ENCODE assay signal across 17 cellular contexts in the genomic region with DNA sequence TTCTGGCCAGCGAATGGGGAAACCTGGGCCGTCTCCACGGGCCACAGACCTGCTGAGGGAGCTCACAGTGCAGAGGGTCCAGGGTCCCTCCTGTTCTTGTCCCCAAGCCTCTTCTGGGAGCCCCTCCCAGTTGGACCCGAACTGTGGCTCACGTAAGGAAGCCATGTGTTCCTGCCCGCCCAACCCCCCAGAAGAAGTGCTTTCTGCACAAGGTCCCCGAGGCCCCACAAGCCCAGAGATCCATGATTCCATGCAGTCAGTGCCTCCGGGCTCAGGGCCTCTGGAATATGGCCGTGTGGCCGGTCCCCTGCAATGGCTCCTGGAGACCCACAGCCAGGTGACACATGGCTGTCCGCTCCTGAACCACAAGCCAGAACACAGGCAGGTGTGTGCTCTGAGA.
DNase-seq lines count a peak whose midpoint lies in the region; TF ChIP-seq lines count a peak whose summit lies in the region.
"Had no signal": no experiment of that assay in that cellular context is flagged by ENCODE, and none has a peak within 500 bp of the region (broad histone marks: within the 10 kb centered on the region; RNA-seq: fewer than 3 reads in every experiment).

No MANE protein-coding gene starts in this region.

- peaks cover 22 to 50% (median 30%) of the 10 kb centered on the region in 10 experiments for H3K4me1 ChIP-seq in BLaER1 treated with 17β-estradiol and CSF1 and Interleukin-3, amounts not matched to agents 10 nM and 100 nM
- H3K4me1 ChIP-seq in neural progenitor cell = peaks cover 12% of the 10 kb centered on the region
- H3K4me1 ChIP-seq in mesendoderm (ENCODE audit: control insufficient read depth, low read depth, low read length) = peaks cover 2% of the 10 kb centered on the region
- peaks cover 47% of the 10 kb centered on the region for H3K4me1 ChIP-seq in SJCRH30
- H3K4me1 ChIP-seq: BE2C had no signal

- H2BK120ac ChIP-seq in mesendoderm (ENCODE audit: low read depth, low read length) = no peak overlapping the region

- H3K23ac ChIP-seq in mesendoderm (ENCODE audit: low read length) = no peak overlapping the region

- no peak overlapping the region for H4K5ac ChIP-seq in mesendoderm (ENCODE audit: low read length)

- DNase-seq in islet precursor cell (peak; percentile 38), neural progenitor cell (ENCODE audit: low spot score) (no peak), mesendoderm (no peak), SJCRH30 (no peak)
- DNase-seq in stimulated activated CD4-positive, alpha-beta T cell treated with anti-CD3 and anti-CD28 coated beads, Interleukin-4, amount 100 ng/mL, for 1 hour = no peak
- DNase-seq: ACHN; BE2C; Calu3; CD8-positive, alpha-beta T cell; DMS79 treated with DMSO at 0.1 percent for 48 hours; GF-D8; GOT3; H7; HFFc6 had no signal

- no peak overlapping the region for H4K8ac ChIP-seq in mesendoderm (ENCODE audit: low read depth, low read length)

- no peak overlapping the region for H3K27ac ChIP-seq in BLaER1 treated with 17β-estradiol and CSF1 and Interleukin-3, amounts not matched to agents 10 nM and 100 nM
- H3K27ac ChIP-seq in neural progenitor cell (no peak overlapping the region), mesendoderm (ENCODE audit: low read depth, low read length) (no peak overlapping the region), SJCRH30 (no peak overlapping the region)
- H3K27ac ChIP-seq: HL-60 had no signal

- peaks cover 0 to 10% (median 0%) of the 10 kb centered on the region in 11 experiments; a peak in 2 of 22 replicates for H4K20me1 ChIP-seq in BLaER1 treated with 17β-estradiol and CSF1 and Interleukin-3, amounts not matched to agents 10 nM and 100 nM
- H4K20me1 ChIP-seq in neural progenitor cell (ENCODE audit: low read depth) = no peaks in the 10 kb centered on the region

- no peaks in the 10 kb centered on the region for H3K9me3 ChIP-seq in BLaER1 treated with 17β-estradiol and CSF1 and Interleukin-3, amounts not matched to agents 10 nM and 100 nM (replicated peaks in 1 of 11)
- H3K9me3 ChIP-seq in neural progenitor cell (ENCODE audit: low read depth) (no peaks in the 10 kb centered on the region), SJCRH30 (replicated peaks) (no peaks in the 10 kb centered on the region)
- H3K9me3 ChIP-seq: BE2C had no signal

- peaks cover 8% of the 10 kb centered on the region for H3K27me3 Mint-ChIP-seq in neural progenitor cell (ENCODE audit: insufficient read depth, low read depth)

- no peaks in the 10 kb centered on the region for H3K79me1 ChIP-seq in mesendoderm (ENCODE audit: low read length)

- H3K4me3 ChIP-seq in BLaER1 treated with 17β-estradiol and CSF1 and Interleukin-3, amounts not matched to agents 10 nM and 100 nM = no peak overlapping the region
- H3K4me3 ChIP-seq in neural progenitor cell (no peak overlapping the region), mesendoderm (ENCODE audit: low read length) (no peak overlapping the region), SJCRH30 (no peak overlapping the region)

- no peak overlapping the region for H3K56ac ChIP-seq in mesendoderm (ENCODE audit: low read length)

- no peaks in the 10 kb centered on the region for H3K79me2 ChIP-seq in neural progenitor cell (ENCODE audit: low read depth)
- H3K79me2 ChIP-seq in mesendoderm (ENCODE audit: control insufficient read depth, insufficient read depth, low read length) = no peaks in the 10 kb centered on the region

- H3F3A ChIP-seq in neural progenitor cell (ENCODE audit: low read depth) = peaks cover 8% of the 10 kb centered on the region

- no CpG with 5 or more reads among the region's 11 CpGs for WGBS in mesendoderm (ENCODE audit: extremely low coverage, insufficient coverage, low lambda C conversion rate)

- peak overlapping the region in 6 of 11 experiments; percentile 49 to 76 (median 59); a peak in 10 of 22 replicates for H3K4me2 ChIP-seq in BLaER1 treated with 17β-estradiol and CSF1 and Interleukin-3, amounts not matched to agents 10 nM and 100 nM
- no peak overlapping the region for H3K4me2 ChIP-seq in neural progenitor cell
- no peak overlapping the region for H3K4me2 ChIP-seq in mesendoderm (ENCODE audit: low read length)

- no peak overlapping the region for H2BK15ac ChIP-seq in mesendoderm (replicated peaks; ENCODE audit: low read depth)

- no peak overlapping the region for H3K4me3 Mint-ChIP-seq in neural progenitor cell
- H3K4me3 Mint-ChIP-seq: CD14-positive monocyte; CD8-positive, alpha-beta T cell; HFFc6 had no signal

- H3K9ac ChIP-seq in BLaER1 treated with 17β-estradiol and CSF1 and Interleukin-3, amounts not matched to agents 10 nM and 100 nM = no peak overlapping the region
- H3K9ac ChIP-seq in neural progenitor cell (no peak overlapping the region), mesendoderm (ENCODE audit: low read length) (no peak overlapping the region)

- H3K27ac Mint-ChIP-seq in neural progenitor cell = peak overlapping the region; percentile 57
- H3K27ac Mint-ChIP-seq: CD8-positive, alpha-beta T cell; HFFc6 had no signal

- TF ChIP-seq CTCF in neural progenitor cell (IDR thresholded peaks at IDR 0.05) = no peak

- H3K27me3 ChIP-seq in BLaER1 treated with 17β-estradiol and CSF1 and Interleukin-3, amounts not matched to agents 10 nM and 100 nM = peaks cover 0 to 14% (median 0%) of the 10 kb centered on the region in 11 experiments; a peak in 3 of 22 replicates
- H3K27me3 ChIP-seq in neural progenitor cell = no peaks in the 10 kb centered on the region
- H3K27me3 ChIP-seq in mesendoderm (ENCODE audit: insufficient read depth, low read length, poor library complexity) = no peaks in the 10 kb centered on the region
- no peaks in the 10 kb centered on the region for H3K27me3 ChIP-seq in SJCRH30
- H3K27me3 ChIP-seq: BE2C had no signal

- H2AFZ ChIP-seq in neural progenitor cell (replicated peaks) = no peak overlapping the region

- H3K36me3 ChIP-seq in BLaER1 treated with 17β-estradiol and CSF1 and Interleukin-3, amounts not matched to agents 10 nM and 100 nM = no peaks in the 10 kb centered on the region
- H3K36me3 ChIP-seq in neural progenitor cell = no peaks in the 10 kb centered on the region
- H3K36me3 ChIP-seq in mesendoderm (ENCODE audit: control insufficient read depth, insufficient read depth, low read length) = no peaks in the 10 kb centered on the region
- H3K36me3 ChIP-seq in SJCRH30 = no peaks in the 10 kb centered on the region
- H3K36me3 ChIP-seq: BE2C had no signal

- peaks cover 41% of the 10 kb centered on the region for H3K4me1 Mint-ChIP-seq in neural progenitor cell

- H2AK5ac ChIP-seq in mesendoderm (ENCODE audit: low read length) = no peak overlapping the region

- no peaks in the 10 kb centered on the region for H3K36me3 Mint-ChIP-seq in neural progenitor cell
- H3K36me3 Mint-ChIP-seq: CD14-positive monocyte; CD8-positive, alpha-beta T cell had no signal

- no peak overlapping the region for H3K18ac ChIP-seq in mesendoderm (ENCODE audit: low read length)

- no peak overlapping the region for H2BK5ac ChIP-seq in mesendoderm (ENCODE audit: low read length)

- no peaks in the 10 kb centered on the region for H3K9me3 Mint-ChIP-seq in neural progenitor cell
- H3K9me3 Mint-ChIP-seq: CD14-positive monocyte; CD8-positive, alpha-beta T cell; HFFc6 had no signal

- H3K4ac ChIP-seq in mesendoderm (ENCODE audit: low read depth, low read length) = no peak overlapping the region

Comparison
In these comparisons a context has a peak if more than half of its experiments do, and no peak if none do; other contexts are left out.
1. H3K4me2 ChIP-seq: peak in BLaER1 treated with 17β-estradiol and CSF1 and Interleukin-3, amounts not matched to agents 10 nM and 100 nM (6 of 11); none in neural progenitor cell (single experiment) and mesendoderm (single experiment).